ENCODE assay signal across 1 cellular context in the genomic region with DNA sequence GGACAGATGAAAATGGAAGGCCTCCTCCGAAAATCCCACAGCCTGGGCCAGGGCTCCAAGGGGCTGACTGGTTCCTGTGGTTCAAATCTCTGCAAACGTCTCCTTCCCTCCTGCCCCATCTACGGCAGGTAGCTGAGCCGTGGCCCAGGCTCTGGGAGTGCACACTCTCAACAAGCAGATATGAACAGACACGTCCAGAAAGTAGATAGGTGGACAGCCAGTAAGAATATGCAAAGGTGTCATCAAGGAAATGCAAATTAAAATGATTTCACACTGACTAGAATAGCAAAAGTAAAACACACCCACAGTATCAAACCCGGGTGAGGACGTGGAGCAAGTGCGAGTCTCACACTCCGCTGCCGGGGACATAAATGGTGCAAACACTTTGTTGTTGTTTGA.
TF ChIP-seq lines count a peak whose summit lies in the region.

No MANE protein-coding gene starts in this region.

TF ChIP-seq in HepG2, 621 proteins besides CTCF, POLR2A, EP300 and RAD21 (continued from another document):
- TF ChIP-seq, protein P1, sequence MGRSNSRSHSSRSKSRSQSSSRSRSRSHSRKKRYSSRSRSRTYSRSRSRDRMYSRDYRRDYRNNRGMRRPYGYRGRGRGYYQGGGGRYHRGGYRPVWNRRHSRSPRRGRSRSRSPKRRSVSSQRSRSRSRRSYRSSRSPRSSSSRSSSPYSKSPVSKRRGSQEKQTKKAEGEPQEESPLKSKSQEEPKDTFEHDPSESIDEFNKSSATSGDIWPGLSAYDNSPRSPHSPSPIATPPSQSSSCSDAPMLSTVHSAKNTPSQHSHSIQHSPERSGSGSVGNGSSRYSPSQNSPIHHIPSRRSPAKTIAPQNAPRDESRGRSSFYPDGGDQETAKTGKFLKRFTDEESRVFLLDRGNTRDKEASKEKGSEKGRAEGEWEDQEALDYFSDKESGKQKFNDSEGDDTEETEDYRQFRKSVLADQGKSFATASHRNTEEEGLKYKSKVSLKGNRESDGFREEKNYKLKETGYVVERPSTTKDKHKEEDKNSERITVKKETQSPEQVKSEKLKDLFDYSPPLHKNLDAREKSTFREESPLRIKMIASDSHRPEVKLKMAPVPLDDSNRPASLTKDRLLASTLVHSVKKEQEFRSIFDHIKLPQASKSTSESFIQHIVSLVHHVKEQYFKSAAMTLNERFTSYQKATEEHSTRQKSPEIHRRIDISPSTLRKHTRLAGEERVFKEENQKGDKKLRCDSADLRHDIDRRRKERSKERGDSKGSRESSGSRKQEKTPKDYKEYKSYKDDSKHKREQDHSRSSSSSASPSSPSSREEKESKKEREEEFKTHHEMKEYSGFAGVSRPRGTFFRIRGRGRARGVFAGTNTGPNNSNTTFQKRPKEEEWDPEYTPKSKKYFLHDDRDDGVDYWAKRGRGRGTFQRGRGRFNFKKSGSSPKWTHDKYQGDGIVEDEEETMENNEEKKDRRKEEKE (IDR thresholded peaks at IDR 0.05), result no peak
- TF ChIP-seq ZNF121 (CRISPR knock-in tag; IDR thresholded peaks at IDR 0.05) (no peak), FOXC1 (CRISPR knock-in tag; IDR thresholded peaks at IDR 0.05; ENCODE audit: borderline replicate concordance) (no peak), SRSF1 (optimal IDR thresholded peaks at IDR 0.05; ENCODE audit: low read depth, low read length) (no peak), TMF1 (CRISPR knock-in tag; IDR thresholded peaks at IDR 0.05; ENCODE audit: low read depth) (no peak), YY1 (IDR thresholded peaks at IDR 0.05; ENCODE audit: insufficient read depth, insufficient replicate concordance, low read depth, low read length) (no peak)
